In the genomic region with DNA sequence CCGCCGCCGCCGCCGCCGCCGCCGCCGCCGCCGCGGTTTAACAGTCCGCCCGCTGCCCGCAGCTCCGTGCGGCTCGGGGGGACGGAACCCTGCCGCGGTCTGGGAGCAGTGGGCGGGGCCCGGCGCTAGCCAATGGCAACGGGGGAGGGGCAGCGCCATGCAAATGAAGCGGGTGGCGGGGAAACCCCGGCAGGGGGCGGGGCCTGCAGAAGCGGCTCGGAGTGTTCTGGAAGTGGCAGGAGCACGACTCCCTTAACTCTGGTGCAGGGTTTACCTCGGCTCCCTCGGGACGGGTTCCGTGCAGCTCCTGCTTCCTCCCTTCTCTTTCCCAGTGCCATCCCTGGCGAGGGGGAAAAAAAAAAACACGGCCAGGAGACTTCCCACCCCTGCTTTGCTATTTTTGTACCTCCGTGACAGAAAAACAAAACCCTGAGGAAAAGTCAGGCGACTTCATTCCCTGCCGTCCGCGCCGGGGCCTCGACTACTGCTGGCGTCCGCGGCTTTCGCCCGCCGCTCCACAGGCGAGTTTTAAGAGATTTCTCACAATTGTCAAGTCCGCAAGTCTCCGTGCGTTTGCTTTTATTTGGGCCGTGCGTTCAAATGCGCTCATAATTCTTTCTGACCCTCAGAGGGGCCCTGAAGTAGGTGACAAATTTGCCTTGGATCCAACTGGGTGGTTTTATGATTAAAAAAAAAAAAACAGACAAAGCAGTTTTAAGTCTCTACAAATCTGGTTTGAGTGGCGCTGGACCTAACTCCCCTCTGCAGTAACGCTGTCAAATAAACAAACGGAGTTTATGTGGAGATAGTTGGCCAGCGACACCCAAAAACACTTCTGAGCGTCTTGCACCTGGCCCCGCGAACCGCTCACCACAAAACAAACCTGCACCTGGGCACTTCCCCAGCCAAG, we compare ENCODE assay signal across 8 cellular contexts. TPM values are rescaled to one million over a fixed set of nuclear protein-coding genes. Genes with fewer than 3 reads are reported as not detected.
DNase-seq lines count a peak whose midpoint lies in the region; ATAC-seq and TF ChIP-seq lines count a peak whose summit lies in the region.

A gene with protein sequence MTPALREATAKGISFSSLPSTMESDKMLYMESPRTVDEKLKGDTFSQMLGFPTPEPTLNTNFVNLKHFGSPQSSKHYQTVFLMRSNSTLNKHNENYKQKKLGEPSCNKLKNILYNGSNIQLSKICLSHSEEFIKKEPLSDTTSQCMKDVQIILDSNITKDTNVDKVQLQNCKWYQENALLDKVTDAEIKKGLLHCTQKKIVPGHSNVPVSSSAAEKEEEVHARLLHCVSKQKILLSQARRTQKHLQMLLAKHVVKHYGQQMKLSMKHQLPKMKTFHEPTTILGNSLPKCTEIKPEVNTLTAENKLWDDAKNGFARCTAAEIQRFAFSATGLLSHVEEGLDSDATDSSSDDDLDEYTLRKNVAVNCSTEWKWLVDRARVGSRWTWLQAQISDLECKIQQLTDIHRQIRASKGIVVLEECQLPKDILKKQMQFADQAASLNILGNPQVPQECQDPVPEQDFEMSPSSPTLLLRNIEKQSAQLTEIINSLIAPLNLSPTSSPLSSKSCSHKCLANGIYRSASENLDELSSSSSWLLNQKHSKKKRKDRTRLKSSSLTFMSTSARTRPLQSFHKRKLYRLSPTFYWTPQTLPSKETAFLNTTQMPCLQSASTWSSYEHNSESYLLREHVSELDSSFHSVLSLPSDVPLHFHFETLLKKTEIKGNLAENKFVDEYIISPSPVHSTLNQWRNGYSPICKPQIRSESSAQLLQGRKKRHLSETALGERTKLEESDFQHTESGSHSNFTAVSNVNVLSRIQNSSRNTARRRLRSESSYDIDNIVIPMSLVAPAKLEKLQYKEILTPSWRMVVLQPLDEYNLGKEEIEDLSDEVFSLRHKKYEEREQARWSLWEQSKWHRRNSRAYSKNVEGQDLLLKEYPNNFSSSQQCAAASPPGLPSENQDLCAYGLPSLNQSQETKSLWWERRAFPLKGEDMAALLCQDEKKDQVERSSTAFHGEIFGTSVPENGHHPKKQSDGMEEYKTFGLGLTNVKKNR (minus strand): TSS at position 101 of the 910 bp plus-strand sequence. CDS start 16,827 bp downstream, outside the sequence.

- POLR2A ChIA-PET in Caco-2 (lab: Charles Lee) = interaction anchor here (0.6 kb wide), 2 partner anchors 21 to 180 kb away, joined by 3 to 5 read pairs; no protein-coding TSS in a partner anchor

- ATAC-seq in GM21390 (IDR thresholded peaks at IDR 0.05; ENCODE audit: unreplicated experiment) = peak; percentile 72

- H3K4me3 Mint-ChIP-seq in Caco-2 (ENCODE audit: unreplicated experiment) = peak within 1 kb of the TSS; percentile 94
- peak within 1 kb of the TSS; percentile 93 for H3K4me3 Mint-ChIP-seq in endodermal cell

- H3K4me3 ChIP-seq in Caco-2 (ENCODE audit: low read depth, low read length) = peak within 1 kb of the TSS; percentile 84
- peak within 1 kb of the TSS; percentile 96 for H3K4me3 ChIP-seq in endodermal cell (ENCODE audit: low read length)
- peak within 1 kb of the TSS; percentile 67 for H3K4me3 ChIP-seq in mesodermal cell (ENCODE audit: extremely low read depth, insufficient read depth, low read length, poor library complexity, severe bottlenecking)

- DNase-seq in Caco-2 (peak; percentile 98 to 99), HUDEP-2 (lab: John Stamatoyannopoulos, UW; ENCODE audit: unreplicated experiment in 76 of 76) (peak in 75 of 76 experiments; percentile 39 to 98 (median 94)), NOMO-1 treated with dmso at 0.1 percent for 144 hours (lab: John Stamatoyannopoulos, UW; ENCODE audit: unreplicated experiment) (peak; percentile 93), endodermal cell (peak; percentile 99)
- DNase-seq in activated CD8-positive, alpha-beta memory T cell treated with anti-CD3 and anti-CD28 coated beads, Interleukin-2, amount 50 U/mL, for 24 hours (ENCODE audit: extremely low read depth) = peak; percentile 95
- peak; percentile 97 for DNase-seq in stimulated activated CD8-positive, alpha-beta memory T cell treated with anti-CD3 and anti-CD28 coated beads, Interleukin-15, amount 100 ng/mL, for 24 hours (ENCODE audit: low read depth)

- TSS peak; percentile 60 for BruUV-seq in Caco-2 (replicated peaks; lab: Mats Ljungman, UMichigan)

- H3K9ac ChIP-seq in endodermal cell (ENCODE audit: extremely low read depth, low read length, poor library complexity, severe bottlenecking) = peak within 1 kb of the TSS; percentile 93

- H3K4me1 ChIP-seq in Caco-2 (0 out of 2 replicates have a peak, but pooled peaks cover 7% of the 10 kb centered on the region), endodermal cell (ENCODE audit: control insufficient read depth, insufficient read depth, low read length) (peaks cover 2% of the 10 kb centered on the region), mesodermal cell (ENCODE audit: control insufficient read depth, insufficient read depth, low read length, poor library complexity, severe bottlenecking) (no peaks in the 10 kb centered on the region)

- CTCF ChIA-PET in Caco-2 (lab: Charles Lee) = interaction anchor here (0.6 to 0.7 kb wide), 4 partner anchors 210 to 1667 kb away, joined by 3 to 4 read pairs (median 4); no protein-coding TSS in a partner anchor

- intact Hi-C loops in Caco-2 (cut with micrococcal nuclease; ENCODE audit: unreplicated experiment) = loop anchor here (1.0 to 10.0 kb wide), 4 partner anchors 18 to 1904 kb away; a partner anchor contains a TSS

- peaks cover 17% of the 10 kb centered on the region for H3K4me1 Mint-ChIP-seq in Caco-2 (ENCODE audit: low read depth, unreplicated experiment)
- peaks cover 19% of the 10 kb centered on the region for H3K4me1 Mint-ChIP-seq in endodermal cell

- H3K36me3 Mint-ChIP-seq in Caco-2 (ENCODE audit: insufficient read depth, unreplicated experiment) = peaks cover 15% of the 10 kb centered on the region
- no peaks in the 10 kb centered on the region for H3K36me3 Mint-ChIP-seq in endodermal cell (ENCODE audit: low read depth)

- H3K9me3 ChIP-seq in Caco-2 (no peaks in the 10 kb centered on the region), endodermal cell (ENCODE audit: control insufficient read depth, low read length) (no peaks in the 10 kb centered on the region), mesodermal cell (ENCODE audit: control insufficient read depth, low read length) (no peaks in the 10 kb centered on the region)

- peak within 1 kb of the TSS; percentile 93 for H3K27ac Mint-ChIP-seq in Caco-2 (ENCODE audit: unreplicated experiment)
- peak within 1 kb of the TSS; percentile 99 for H3K27ac Mint-ChIP-seq in endodermal cell

- TF ChIP-seq CTCF in Caco-2 (IDR thresholded peaks at IDR 0.05; ENCODE audit: insufficient read depth in 1 of 2, low read depth in 1 of 2, low read length in 1 of 2, severe bottlenecking in 1 of 2, unreplicated experiment in 1 of 2) = no peak
- TF ChIP-seq CTCF in endodermal cell (conservative IDR thresholded peaks at IDR 0.05) = no peak

- 0% methylated on average over 31 to 67 of the region's 67 CpGs for WGBS in endodermal cell (ENCODE audit: insufficient coverage in 1 of 2, insufficient read length in 1 of 2), 2 experiments
- 0% methylated on average over 38 to 43 of the region's 67 CpGs for WGBS in mesodermal cell (ENCODE audit: insufficient coverage in 2 of 2), 2 experiments

- H3K27me3 Mint-ChIP-seq in Caco-2 (ENCODE audit: insufficient read depth, unreplicated experiment) = no peaks in the 10 kb centered on the region
- H3K27me3 Mint-ChIP-seq in endodermal cell (ENCODE audit: insufficient read depth) = no peaks in the 10 kb centered on the region

- H3K27ac ChIP-seq in endodermal cell (ENCODE audit: low read depth, low read length) (peak within 1 kb of the TSS; percentile 98), mesodermal cell (ENCODE audit: low read depth, low read length, severe bottlenecking) (peak within 1 kb of the TSS; percentile 96)

- H3K36me3 ChIP-seq in Caco-2 (ENCODE audit: control insufficient read depth, insufficient read depth, low read length) = no peaks in the 10 kb centered on the region
- no peaks in the 10 kb centered on the region for H3K36me3 ChIP-seq in endodermal cell (ENCODE audit: control insufficient read depth, insufficient read depth, low read length)
- H3K36me3 ChIP-seq in mesodermal cell (ENCODE audit: control insufficient read depth, insufficient read depth, low read length) = no peaks in the 10 kb centered on the region

- H3K9me3 Mint-ChIP-seq in Caco-2 (ENCODE audit: unreplicated experiment) (no peaks in the 10 kb centered on the region), endodermal cell (no peaks in the 10 kb centered on the region)

- no peaks in the 10 kb centered on the region for H3K27me3 ChIP-seq in Caco-2 (replicated peaks; ENCODE audit: control insufficient read depth, insufficient read depth, low read length)
- no peaks in the 10 kb centered on the region for H3K27me3 ChIP-seq in endodermal cell (ENCODE audit: control insufficient read depth, insufficient read depth, low read length, poor library complexity, severe bottlenecking)

RNA-seq across cellular contexts. Expression of the gene that starts here (rescaled TPM):
- total RNA-seq in Caco-2 (2022) (5.3 and 5.7 TPM in 2 replicates), endodermal cell (10 to 100 TPM; 26.6 to 31.3 TPM)
- polyA plus RNA-seq in endodermal cell (2013, experiment 1 of 2) = 17.1 TPM
- polyA plus RNA-seq in endodermal cell (2013, experiment 2 of 2) = 19.7 TPM
- polyA plus RNA-seq in mesodermal cell (2013, experiment 1 of 2) = 11.6 TPM
- polyA plus RNA-seq in mesodermal cell (2013, experiment 2 of 2) = 14.7 TPM

Comparison
In these comparisons a context has a peak if more than half of its experiments do, and no peak if none do; other contexts are left out.
1. Peak in every context shown above with its lines: DNase-seq, ATAC-seq, H3K4me3 ChIP-seq and H3K27ac ChIP-seq.